In genomic region chr3:134852893-134853351, GRCh38 we compare ENCODE assay signal across 8 cellular contexts. TPM values are rescaled to one million over a fixed set of nuclear protein-coding genes. Genes with fewer than 3 reads are reported as not detected.
A peak's percentile ranks its signal among the peaks of the same experiment; 100 is the strongest.
DNase-seq lines count a peak whose midpoint lies in the region; ATAC-seq and TF ChIP-seq lines count a peak whose summit lies in the region.

No MANE protein-coding gene starts in this region.

- no peaks in the 10 kb centered on the region for H3K36me3 ChIP-seq in Caco-2 (ENCODE audit: control insufficient read depth, insufficient read depth, low read length)

- no TSS peak for BruUV-seq in Caco-2 (replicated peaks; lab: Mats Ljungman, UMichigan)

- no peaks in the 10 kb centered on the region for H3K27me3 ChIP-seq in Caco-2 (replicated peaks; ENCODE audit: control insufficient read depth, insufficient read depth, low read length)

- no peak for DNase-seq in activated CD4-positive, alpha-beta memory T cell treated with anti-CD3 and anti-CD28 coated beads, Interleukin-2, amount 10 ng/mL, durations not matched to agents 7 days and 5 days
- DNase-seq in anterior cingulate cortex (lab: John Stamatoyannopoulos, UW) (no peak), nephron progenitor cell (no peak), Caco-2 (no peak), iPS-NIHi11 (ENCODE audit: low spot score) (no peak)

- H3K4me3 ChIP-seq in GM12875 (ENCODE audit: low read depth, low read length) (no peak overlapping the region), Caco-2 (ENCODE audit: low read depth, low read length) (no peak overlapping the region)

- 0 out of 2 replicates have a peak, but pooled peaks have one; percentile 12 for TF ChIP-seq CTCF in GM12875 (IDR thresholded peaks at IDR 0.05; ENCODE audit: borderline replicate concordance, insufficient read depth, low read depth, low read length)
- TF ChIP-seq CTCF in nephron progenitor cell (IDR thresholded peaks at IDR 0.05): no peak
- no peak for TF ChIP-seq CTCF in Caco-2 (IDR thresholded peaks at IDR 0.05; ENCODE audit: insufficient read depth in 1 of 2, low read depth in 1 of 2, low read length in 1 of 2, severe bottlenecking in 1 of 2, unreplicated experiment in 1 of 2)

- H3K4me3 Mint-ChIP-seq in activated CD4-positive, alpha-beta memory T cell treated with anti-CD3 and anti-CD28 coated beads, Interleukin-2, amount 10 ng/mL, durations not matched to agents 7 days and 5 days: no peak overlapping the region
- no peak overlapping the region for H3K4me3 Mint-ChIP-seq in nephron progenitor cell
- no peak overlapping the region for H3K4me3 Mint-ChIP-seq in Caco-2 (ENCODE audit: unreplicated experiment)

- H3K27ac Mint-ChIP-seq in activated CD4-positive, alpha-beta memory T cell treated with anti-CD3 and anti-CD28 coated beads, Interleukin-2, amount 10 ng/mL, durations not matched to agents 7 days and 5 days: peak overlapping the region; percentile 1
- H3K27ac Mint-ChIP-seq in nephron progenitor cell (no peak overlapping the region), Caco-2 (ENCODE audit: unreplicated experiment) (no peak overlapping the region)

- no peaks in the 10 kb centered on the region for H3K27me3 Mint-ChIP-seq in activated CD4-positive, alpha-beta memory T cell treated with anti-CD3 and anti-CD28 coated beads, Interleukin-2, amount 10 ng/mL, durations not matched to agents 7 days and 5 days
- H3K27me3 Mint-ChIP-seq in nephron progenitor cell (ENCODE audit: low read depth, poor library complexity) (peaks cover 23% of the 10 kb centered on the region), Caco-2 (ENCODE audit: insufficient read depth, unreplicated experiment) (peaks cover 13% of the 10 kb centered on the region)

- peaks cover 10% of the 10 kb centered on the region for H3K4me1 Mint-ChIP-seq in activated CD4-positive, alpha-beta memory T cell treated with anti-CD3 and anti-CD28 coated beads, Interleukin-2, amount 10 ng/mL, durations not matched to agents 7 days and 5 days
- H3K4me1 Mint-ChIP-seq in nephron progenitor cell (peaks cover 15% of the 10 kb centered on the region), Caco-2 (ENCODE audit: low read depth, unreplicated experiment) (no peaks in the 10 kb centered on the region)

- ATAC-seq in GM19438 (IDR thresholded peaks at IDR 0.05; ENCODE audit: low read depth, unreplicated experiment) (peak; percentile 96), HG03159 (IDR thresholded peaks at IDR 0.05; ENCODE audit: unreplicated experiment) (peak; percentile 97)

- CTCF ChIA-PET in activated CD4-positive, alpha-beta memory T cell treated with anti-CD3 and anti-CD28 coated beads, Interleukin-2, amount 10 ng/mL, durations not matched to agents 7 days and 5 days (lab: Charles Lee): interaction anchor here (1.1 kb wide), 1 partner anchor 57 kb away, joined by 6 read pairs; the partner anchor contains the start of gene EPHB1
- CTCF ChIA-PET in Caco-2 (lab: Charles Lee): no interaction called here

- POLR2A ChIA-PET in activated CD4-positive, alpha-beta memory T cell treated with anti-CD3 and anti-CD28 coated beads, Interleukin-2, amount 10 ng/mL, durations not matched to agents 7 days and 5 days (lab: Charles Lee): no interaction called here
- POLR2A ChIA-PET in Caco-2 (lab: Charles Lee): no interaction called here

- intact Hi-C loops in Caco-2 (cut with micrococcal nuclease; ENCODE audit: unreplicated experiment): no loop called here

- H3K4me1 ChIP-seq in Caco-2: no peaks in the 10 kb centered on the region

- no peaks in the 10 kb centered on the region for H3K36me3 Mint-ChIP-seq in activated CD4-positive, alpha-beta memory T cell treated with anti-CD3 and anti-CD28 coated beads, Interleukin-2, amount 10 ng/mL, durations not matched to agents 7 days and 5 days (ENCODE audit: low read depth)
- H3K36me3 Mint-ChIP-seq in nephron progenitor cell (ENCODE audit: low read depth) (no peaks in the 10 kb centered on the region), Caco-2 (ENCODE audit: insufficient read depth, unreplicated experiment) (no peaks in the 10 kb centered on the region)

- no peaks in the 10 kb centered on the region for H3K9me3 ChIP-seq in Caco-2

- H3K9me3 Mint-ChIP-seq in activated CD4-positive, alpha-beta memory T cell treated with anti-CD3 and anti-CD28 coated beads, Interleukin-2, amount 10 ng/mL, durations not matched to agents 7 days and 5 days: no peaks in the 10 kb centered on the region
- H3K9me3 Mint-ChIP-seq in nephron progenitor cell (no peaks in the 10 kb centered on the region), Caco-2 (ENCODE audit: unreplicated experiment) (no peaks in the 10 kb centered on the region)

RNA-seq across cellular contexts. Expression of gene EPHB1, which starts 57.9 kb away (rescaled TPM):
- 1 to 10 TPM in 1 of 2 experiments, under 1 TPM in 1; 0.80 to 1.2 TPM for total RNA-seq in activated CD4-positive, alpha-beta memory T cell treated with anti-CD3 and anti-CD28 coated beads, Interleukin-2, amount 10 ng/mL, durations not matched to agents 7 days and 5 days
- total RNA-seq in Caco-2 (2022): 2.3 and 4.6 TPM in 2 replicates
